In the genomic region with DNA sequence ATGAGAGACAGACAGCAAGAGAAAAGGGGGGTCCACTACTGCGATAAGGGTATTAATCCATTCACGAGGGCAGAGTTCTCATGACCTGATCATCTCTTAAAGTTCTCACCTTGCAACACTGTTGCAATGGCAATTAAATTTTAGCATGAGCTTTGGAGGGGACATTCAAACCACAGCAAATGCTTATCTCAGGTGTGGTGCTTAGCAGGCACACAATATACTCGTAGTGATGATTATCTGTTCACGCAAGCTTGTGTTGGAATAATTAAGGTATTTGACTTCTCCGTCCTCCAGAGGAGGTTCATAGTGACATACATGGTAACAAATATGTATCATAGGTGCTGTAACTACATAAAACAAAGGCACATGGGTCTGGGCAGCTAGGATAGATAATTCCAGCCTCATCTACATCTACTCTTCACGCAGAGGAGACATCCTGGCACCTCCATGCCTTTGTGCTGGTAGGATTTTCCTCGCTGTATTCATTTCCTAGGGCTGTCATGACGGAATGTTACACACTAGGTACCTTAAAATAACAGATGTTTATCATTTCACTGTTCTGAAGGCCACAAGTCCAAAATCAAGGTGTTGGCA, we compare ENCODE assay signal across 24 cellular contexts.
"Had no signal": no experiment of that assay in that cellular context is flagged by ENCODE, and none has a peak within 500 bp of the region (broad histone marks: within the 10 kb centered on the region; RNA-seq: fewer than 3 reads in every experiment).

No MANE protein-coding gene starts in this region.

- H3K27ac Mint-ChIP-seq: mesothelial cell of epicardium; naive B cell; natural killer cell; nephron progenitor cell; progenitor cell of endocrine pancreas; stimulated activated memory B cell treated with anti-CD40 and anti-IgM and Interleukin-4, amounts not matched to agents 10 μg/mL and 1 μg/mL and 100 μg/mL, for 72 hours; stimulated activated naive CD8-positive, alpha-beta T cell treated with anti-CD3 and anti-CD28 coated beads, Interleukin-15, amount 100 ng/mL, for 72 hours had no signal

- H3K27me3 ChIP-seq: ovary, right atrium auricular region, right lobe of liver, upper lobe of right lung had no signal

- H3K4me3 Mint-ChIP-seq: mesothelial cell of epicardium; naive B cell; natural killer cell; nephron progenitor cell; stimulated activated memory B cell treated with anti-CD40 and anti-IgM and Interleukin-4, amounts not matched to agents 10 μg/mL and 1 μg/mL and 100 μg/mL, for 72 hours; stimulated activated naive CD8-positive, alpha-beta T cell treated with anti-CD3 and anti-CD28 coated beads, Interleukin-15, amount 100 ng/mL, for 72 hours had no signal

- H3K4me2 ChIP-seq: smooth muscle cell had no signal

- H3K36me3 Mint-ChIP-seq: mesothelial cell of epicardium; naive B cell; natural killer cell; stimulated activated memory B cell treated with anti-CD40 and anti-IgM and Interleukin-4, amounts not matched to agents 10 μg/mL and 1 μg/mL and 100 μg/mL, for 72 hours had no signal

- H3K9me3 Mint-ChIP-seq: mesothelial cell of epicardium; natural killer cell; stimulated activated naive CD8-positive, alpha-beta T cell treated with anti-CD3 and anti-CD28 coated beads, Interleukin-15, amount 100 ng/mL, for 72 hours had no signal

- DNase-seq: islet precursor cell; left ventricle myocardium inferior; mesendoderm; naive B cell; natural killer cell; nephron progenitor cell; ovary; right lobe of liver; stimulated activated CD4-positive, alpha-beta T cell treated with anti-CD3 and anti-CD28 coated beads, Interleukin-1b, Interleukin-23, amount 100 ng/mL, for 48 hours; stimulated activated CD4-positive, alpha-beta T cell treated with anti-CD3 and anti-CD28 coated beads, Interleukin-2, amount 100 ng/mL, for 48 hours; stimulated activated CD4-positive, alpha-beta T cell treated with anti-CD3 and anti-CD28 coated beads, Interleukin-4, amount 100 ng/mL, for 4 hours; stimulated activated CD8-positive, alpha-beta memory T cell treated with anti-CD3 and anti-CD28 coated beads, Interleukin-4, amount 100 ng/mL, for 48 hours; stimulated activated naive CD4-positive, alpha-beta T cell treated with Interleukin-2 at 50 U/mL for 16 hours; stimulated activated naive CD8-positive, alpha-beta T cell treated with anti-CD3 and anti-CD28 coated beads, Interleukin-15, amount 100 ng/mL, for 72 hours; substantia nigra; transverse colon; upper lobe of right lung had no signal

- FAIRE-seq: urothelium cell line had no signal

- ATAC-seq: natural killer cell; right lobe of liver; stimulated activated memory B cell treated with anti-CD40 and anti-IgM and Interleukin-4, amounts not matched to agents 10 μg/mL and 1 μg/mL and 100 μg/mL, for 72 hours; stimulated activated naive CD8-positive, alpha-beta T cell treated with anti-CD3 and anti-CD28 coated beads, Interleukin-15, amount 100 ng/mL, for 72 hours; upper lobe of right lung had no signal

- H3K36me3 ChIP-seq: left ventricle myocardium inferior, ovary, right atrium auricular region, right lobe of liver, transverse colon, upper lobe of right lung had no signal

- H3K4me1 ChIP-seq: left ventricle myocardium inferior, right atrium auricular region, right lobe of liver, transverse colon, upper lobe of right lung had no signal

- H3K4me3 ChIP-seq: left ventricle myocardium inferior, lung, ovary, right atrium auricular region, right lobe of liver, smooth muscle cell, transverse colon, upper lobe of right lung had no signal

- H3K9me3 ChIP-seq: left ventricle myocardium inferior, ovary, right atrium auricular region, right lobe of liver, transverse colon, upper lobe of right lung had no signal

- H3K4me1 Mint-ChIP-seq: mesothelial cell of epicardium; naive B cell; natural killer cell; stimulated activated memory B cell treated with anti-CD40 and anti-IgM and Interleukin-4, amounts not matched to agents 10 μg/mL and 1 μg/mL and 100 μg/mL, for 72 hours; stimulated activated naive CD8-positive, alpha-beta T cell treated with anti-CD3 and anti-CD28 coated beads, Interleukin-15, amount 100 ng/mL, for 72 hours had no signal

- H3K27ac ChIP-seq: left ventricle myocardium inferior, ovary, right atrium auricular region, right lobe of liver, transverse colon, upper lobe of right lung had no signal
